ENCODE assay signal across 10 cellular contexts in genomic region chr5:158819840-158820620, GRCh38.
DNase-seq lines count a peak whose midpoint lies in the region; ATAC-seq and TF ChIP-seq lines count a peak whose summit lies in the region.
"Had no signal": no experiment of that assay in that cellular context is flagged by ENCODE, and none has a peak within 500 bp of the region (broad histone marks: within the 10 kb centered on the region; RNA-seq: fewer than 3 reads in every experiment).

No MANE protein-coding gene starts in this region.

- no peak overlapping the region for H3K4me2 ChIP-seq in PC-3 (ENCODE audit: low read length)

- no peaks in the 10 kb centered on the region for H4K20me1 ChIP-seq in PC-3 (ENCODE audit: low read length)

- peak overlapping the region; percentile 25; the same call in 1 of the 2 replicates for H3K27ac ChIP-seq in PC-3 (ENCODE audit: low read length)
- no peak overlapping the region for H3K27ac ChIP-seq in right lobe of liver
- H3K27ac ChIP-seq in CD8-positive, alpha-beta memory T cell (ENCODE audit: low read depth, low read length), result no peak overlapping the region

- H3K27me3 Mint-ChIP-seq in CD8-positive, alpha-beta memory T cell, result peaks cover 12 to 36% of the 10 kb centered on the region in 2 donors
- H3K27me3 Mint-ChIP-seq in nephron progenitor cell (ENCODE audit: low read depth, poor library complexity), result peaks cover 16% of the 10 kb centered on the region

- H3K27ac Mint-ChIP-seq in CD8-positive, alpha-beta memory T cell, result no peak overlapping the region
- H3K27ac Mint-ChIP-seq in nephron progenitor cell, result no peak overlapping the region

- BruUV-seq in PC-3 (replicated peaks; lab: Mats Ljungman, UMichigan), result no TSS peak

- H3K9me2 ChIP-seq in PC-3 (replicated peaks; ENCODE audit: low read length), result no peaks in the 10 kb centered on the region

- H3K36me3 ChIP-seq in PC-3 (ENCODE audit: low read depth, low read length) (no peaks in the 10 kb centered on the region), right lobe of liver (no peaks in the 10 kb centered on the region)
- no peaks in the 10 kb centered on the region for H3K36me3 ChIP-seq in CD8-positive, alpha-beta memory T cell (ENCODE audit: insufficient read depth, low read length)

- POLR2A ChIA-PET in PC-3 (lab: Charles Lee; ENCODE audit: unreplicated experiment), result no interaction called here
- POLR2A ChIA-PET in CD8-positive, alpha-beta memory T cell (lab: Charles Lee), result no interaction called here

- peaks cover 0 to 7% (median 5%) of the 10 kb centered on the region in 3 donors for H3K4me1 Mint-ChIP-seq in CD8-positive, alpha-beta memory T cell
- peaks cover 35% of the 10 kb centered on the region for H3K4me1 Mint-ChIP-seq in nephron progenitor cell

- 85% methylated on average over 10 of the region's 10 CpGs for WGBS in right lobe of liver (ENCODE audit: insufficient coverage, low coverage, low lambda C conversion rate, missing lambda C conversion rate)

- peaks cover 0 to 10% (median 0%) of the 10 kb centered on the region in 5 donors for H3K9me3 Mint-ChIP-seq in CD8-positive, alpha-beta memory T cell
- H3K9me3 Mint-ChIP-seq in nephron progenitor cell, result peaks cover 19% of the 10 kb centered on the region

- intact Hi-C loops in PC-3 (cut with micrococcal nuclease), result loop anchor here (5.0 kb wide), 1 partner anchor 123 kb away; no protein-coding TSS in a partner anchor
- intact Hi-C loops in right lobe of liver (cut with DNase I), result no loop called here

- H3K27me3 ChIP-seq in PC-3 (ENCODE audit: low read length), result no peaks in the 10 kb centered on the region
- H3K27me3 ChIP-seq in right lobe of liver, result no peaks in the 10 kb centered on the region
- H3K27me3 ChIP-seq in CD8-positive, alpha-beta memory T cell (ENCODE audit: insufficient read depth, low read length, poor library complexity, severe bottlenecking), result no peaks in the 10 kb centered on the region
- H3K27me3 ChIP-seq: heart left ventricle had no signal

- ATAC-seq in GM18858 (IDR thresholded peaks at IDR 0.05; ENCODE audit: unreplicated experiment) (peak; percentile 94), HG02610 (IDR thresholded peaks at IDR 0.05; ENCODE audit: unreplicated experiment) (peak; percentile 90), PC-3 (peak; percentile 66), right lobe of liver (no peak)
- ATAC-seq: Panc1 had no signal

- no peak for TF ChIP-seq POLR2A in right lobe of liver (IDR thresholded peaks at IDR 0.05)

- no peak overlapping the region for H3K4me3 Mint-ChIP-seq in CD8-positive, alpha-beta memory T cell
- no peak overlapping the region for H3K4me3 Mint-ChIP-seq in nephron progenitor cell

- no peaks in the 10 kb centered on the region for H3K36me3 Mint-ChIP-seq in CD8-positive, alpha-beta memory T cell
- peaks cover 38% of the 10 kb centered on the region for H3K36me3 Mint-ChIP-seq in nephron progenitor cell (ENCODE audit: low read depth)

- H3K4me1 ChIP-seq in PC-3 (ENCODE audit: insufficient read depth, low read length) (peaks cover 7% of the 10 kb centered on the region; the same call in 1 of the 2 replicates), right lobe of liver (no peaks in the 10 kb centered on the region)
- H3K4me1 ChIP-seq in CD8-positive, alpha-beta memory T cell (ENCODE audit: insufficient read depth, low read length), result peaks cover 8% of the 10 kb centered on the region

- no peak overlapping the region for H2AFZ ChIP-seq in PC-3 (ENCODE audit: low read length)

- no peaks in the 10 kb centered on the region for H3F3A ChIP-seq in PC-3 (ENCODE audit: low read length, unreplicated experiment)

- H3K9ac ChIP-seq in PC-3 (ENCODE audit: low read length), result no peak overlapping the region

- no peaks in the 10 kb centered on the region for H3K79me2 ChIP-seq in PC-3 (ENCODE audit: low read length)

- H3K9me3 ChIP-seq in PC-3 (ENCODE audit: low read length) (no peaks in the 10 kb centered on the region), right lobe of liver (no peaks in the 10 kb centered on the region)
- H3K9me3 ChIP-seq in CD8-positive, alpha-beta memory T cell (ENCODE audit: low read length), result no peaks in the 10 kb centered on the region

- DNase-seq in PC-3 (peak; percentile 53), myocyte (ENCODE audit: low read depth) (peak; percentile 28), right lobe of liver (no peak), SKM-1 treated with dmso at 0.1 percent for 144 hours (lab: John Stamatoyannopoulos, UW; ENCODE audit: unreplicated experiment) (no peak), nephron progenitor cell (no peak)
- DNase-seq in CD8-positive, alpha-beta memory T cell, result no peak
- DNase-seq: heart left ventricle had no signal

- CTCF ChIA-PET in PC-3 (lab: Charles Lee), result no interaction called here
- CTCF ChIA-PET in CD8-positive, alpha-beta memory T cell (lab: Charles Lee), result no interaction called here

- H3K4me3 ChIP-seq in PC-3 (ENCODE audit: low read length) (no peak overlapping the region), right lobe of liver (no peak overlapping the region)
- no peak overlapping the region for H3K4me3 ChIP-seq in CD8-positive, alpha-beta memory T cell (ENCODE audit: low read length)
- H3K4me3 ChIP-seq: heart left ventricle had no signal

- TF ChIP-seq CTCF in PC-3 (conservative IDR thresholded peaks at IDR 0.05; ENCODE audit: low read depth, low read length), result no peak
- TF ChIP-seq CTCF in right lobe of liver (IDR thresholded peaks at IDR 0.05), result no peak
- TF ChIP-seq CTCF in nephron progenitor cell (IDR thresholded peaks at IDR 0.05), result no peak

Comparison
In these comparisons a context has a peak if more than half of its experiments do, and no peak if none do; other contexts are left out.
1. ATAC-seq: peak in GM18858 (single experiment), HG02610 (single experiment) and PC-3 (single experiment); none in right lobe of liver (0 of 4).
2. DNase-seq: peak in PC-3 (single experiment) and myocyte (single experiment); none in right lobe of liver (0 of 3), SKM-1 treated with dmso at 0.1 percent for 144 hours (single experiment), CD8-positive, alpha-beta memory T cell (0 of 5) and nephron progenitor cell (single experiment).